In genomic region chr3:196192036-196193001, GRCh38 we compare ENCODE assay signal across 8 cellular contexts. TPM values are rescaled to one million over a fixed set of nuclear protein-coding genes. Genes with fewer than 3 reads are reported as not detected.
DNase-seq lines count a peak whose midpoint lies in the region; ATAC-seq and TF ChIP-seq lines count a peak whose summit lies in the region.

No MANE protein-coding gene starts in this region.

- no peaks in the 10 kb centered on the region for H3K9me3 Mint-ChIP-seq in activated CD4-positive, alpha-beta memory T cell treated with anti-CD3 and anti-CD28 coated beads for 36 hours
- H3K9me3 Mint-ChIP-seq in stimulated activated effector memory CD8-positive, alpha-beta T cell treated with anti-CD3 and anti-CD28 coated beads, Interleukin-12 subunit alpha, Interleukin-12 subunit beta, amount 100 ng/mL, for 72 hours = no peaks in the 10 kb centered on the region

- ATAC-seq in GM19023 (IDR thresholded peaks at IDR 0.05; ENCODE audit: unreplicated experiment) = peak; percentile 50
- peak; percentile 45 for ATAC-seq in HG03342 (IDR thresholded peaks at IDR 0.05; ENCODE audit: unreplicated experiment)
- peak; percentile 76 for ATAC-seq in stimulated activated effector memory CD8-positive, alpha-beta T cell treated with anti-CD3 and anti-CD28 coated beads, Interleukin-12 subunit alpha, Interleukin-12 subunit beta, amount 100 ng/mL, for 72 hours

- H3K4me1 ChIP-seq in right atrium auricular region = peaks cover 0 to 27% of the 10 kb centered on the region in 2 donors

- POLR2A ChIA-PET in activated CD4-positive, alpha-beta memory T cell treated with anti-CD3 and anti-CD28 coated beads for 36 hours (lab: Charles Lee) = interaction anchor here (1.1 to 2.1 kb wide), 3 partner anchors 10 to 112 kb away, joined by 3 to 8 read pairs (median 5); no protein-coding TSS in a partner anchor

- intact Hi-C loops in activated CD4-positive, alpha-beta memory T cell treated with anti-CD3 and anti-CD28 coated beads for 36 hours (cut with micrococcal nuclease) = loop anchor here (1.0 to 2.0 kb wide), 3 partner anchors 9 to 110 kb away; partner anchors contain the start of gene TFRC

- H3K27me3 ChIP-seq in right atrium auricular region = no peaks in the 10 kb centered on the region

- H3K27ac Mint-ChIP-seq in activated CD4-positive, alpha-beta memory T cell treated with anti-CD3 and anti-CD28 coated beads for 36 hours = peak overlapping the region; percentile 86
- H3K27ac Mint-ChIP-seq in stimulated activated effector memory CD8-positive, alpha-beta T cell treated with anti-CD3 and anti-CD28 coated beads, Interleukin-12 subunit alpha, Interleukin-12 subunit beta, amount 100 ng/mL, for 72 hours = peak overlapping the region; percentile 100

- peak; percentile 78 for DNase-seq in activated CD4-positive, alpha-beta memory T cell treated with anti-CD3 and anti-CD28 coated beads for 36 hours
- no peak for DNase-seq in right atrium auricular region (ENCODE audit: low spot score)
- DNase-seq in stimulated activated effector memory CD8-positive, alpha-beta T cell treated with anti-CD3 and anti-CD28 coated beads, Interleukin-12 subunit alpha, Interleukin-12 subunit beta, amount 100 ng/mL, for 72 hours (ENCODE audit: low spot score in 2 of 2) = peak; percentile 44 to 86
- DNase-seq in iPS-NIHi7 (ENCODE audit: extremely low spot score) = no peak
- DNase-seq in NCI-H1092 (lab: John Stamatoyannopoulos, UW) = no peak
- no peak for DNase-seq in coronary artery (ENCODE audit: low spot score)

- no peaks in the 10 kb centered on the region for H3K9me3 ChIP-seq in right atrium auricular region

- H3K27me3 Mint-ChIP-seq in activated CD4-positive, alpha-beta memory T cell treated with anti-CD3 and anti-CD28 coated beads for 36 hours = no peaks in the 10 kb centered on the region

- H3K36me3 ChIP-seq in right atrium auricular region = no peaks in the 10 kb centered on the region

- CTCF ChIA-PET in activated CD4-positive, alpha-beta memory T cell treated with anti-CD3 and anti-CD28 coated beads for 36 hours (lab: Charles Lee) = interaction anchor here (0.6 to 11.5 kb wide), 6 partner anchors 9 to 120 kb away, joined by 3 to 292 read pairs (median 4); no protein-coding TSS in a partner anchor

- H3K27ac ChIP-seq in right atrium auricular region (peak overlapping the region; percentile 64 to 67), coronary artery (peak overlapping the region in 1 of 2 donors; percentile 32)

- TF ChIP-seq CTCF in right atrium auricular region (IDR thresholded peaks at IDR 0.05) = peak in 1 of 2 donors; percentile 23
- TF ChIP-seq CTCF in coronary artery (IDR thresholded peaks at IDR 0.05) = no peak

- peaks cover 46% of the 10 kb centered on the region for H3K4me1 Mint-ChIP-seq in activated CD4-positive, alpha-beta memory T cell treated with anti-CD3 and anti-CD28 coated beads for 36 hours (ENCODE audit: low read depth)
- peaks cover 41% of the 10 kb centered on the region for H3K4me1 Mint-ChIP-seq in stimulated activated effector memory CD8-positive, alpha-beta T cell treated with anti-CD3 and anti-CD28 coated beads, Interleukin-12 subunit alpha, Interleukin-12 subunit beta, amount 100 ng/mL, for 72 hours

- H3K4me3 Mint-ChIP-seq in activated CD4-positive, alpha-beta memory T cell treated with anti-CD3 and anti-CD28 coated beads for 36 hours = peak overlapping the region; percentile 50
- peak overlapping the region; percentile 79 for H3K4me3 Mint-ChIP-seq in stimulated activated effector memory CD8-positive, alpha-beta T cell treated with anti-CD3 and anti-CD28 coated beads, Interleukin-12 subunit alpha, Interleukin-12 subunit beta, amount 100 ng/mL, for 72 hours

- H3K4me3 ChIP-seq in right atrium auricular region (no peak overlapping the region), coronary artery (no peak overlapping the region)

- no peaks in the 10 kb centered on the region for H3K36me3 Mint-ChIP-seq in activated CD4-positive, alpha-beta memory T cell treated with anti-CD3 and anti-CD28 coated beads for 36 hours
- H3K36me3 Mint-ChIP-seq in stimulated activated effector memory CD8-positive, alpha-beta T cell treated with anti-CD3 and anti-CD28 coated beads, Interleukin-12 subunit alpha, Interleukin-12 subunit beta, amount 100 ng/mL, for 72 hours = no peaks in the 10 kb centered on the region

RNA-seq across cellular contexts. Expression of gene ZDHHC19, which starts 18.9 kb away (rescaled TPM):
- under 1 TPM in 1 of 2 experiments, not detected in 1; 0.36 TPM for total RNA-seq in activated CD4-positive, alpha-beta memory T cell treated with anti-CD3 and anti-CD28 coated beads for 36 hours
- total RNA-seq in right atrium auricular region = not detected

RNA-seq across cellular contexts. Expression of gene SLC51A, which starts 24.0 kb away (rescaled TPM):
- not detected for total RNA-seq in activated CD4-positive, alpha-beta memory T cell treated with anti-CD3 and anti-CD28 coated beads for 36 hours
- under 1 TPM in 1 of 2 donors, not detected in 1; 0.35 TPM for total RNA-seq in right atrium auricular region

Comparison
In these comparisons a context has a peak if more than half of its experiments do, and no peak if none do; other contexts are left out.
1. DNase-seq: peak in activated CD4-positive, alpha-beta memory T cell treated with anti-CD3 and anti-CD28 coated beads for 36 hours (single experiment) and stimulated activated effector memory CD8-positive, alpha-beta T cell treated with anti-CD3 and anti-CD28 coated beads, Interleukin-12 subunit alpha, Interleukin-12 subunit beta, amount 100 ng/mL, for 72 hours (2 of 2); none in right atrium auricular region (single experiment), iPS-NIHi7 (single experiment), NCI-H1092 (single experiment) and coronary artery (single experiment).
2. Peak in every context shown above with its lines, with median percentiles within 50 percentile points of each other: ATAC-seq.